ENCODE assay signal across 8 cellular contexts in genomic region chr19:20565321-20566018, GRCh38. TPM values are rescaled to one million over a fixed set of nuclear protein-coding genes. Genes with fewer than 3 reads are reported as not detected.
DNase-seq lines count a peak whose midpoint lies in the region; ATAC-seq and TF ChIP-seq lines count a peak whose summit lies in the region.

ZNF737 (minus strand) TSS chr19:20565781; CDS start chr19:20565640, 141 bp downstream.

- H3K36me3 ChIP-seq in Karpas-422 (ENCODE audit: insufficient read depth, low read length) (peaks cover 30% of the 10 kb centered on the region), SU-DHL-6 (ENCODE audit: low read length) (peaks cover 29% of the 10 kb centered on the region), adipocyte (ENCODE audit: control insufficient read depth, insufficient read depth, low read length, severe bottlenecking) (peaks cover 5% of the 10 kb centered on the region), cardiac muscle cell (no peaks in the 10 kb centered on the region), parathyroid adenoma (ENCODE audit: control insufficient read depth, insufficient read depth, low read length) (no peaks in the 10 kb centered on the region), tibial artery (peaks cover 11 to 18% (median 17%) of the 10 kb centered on the region in 3 donors)

- H3K27ac ChIP-seq in Karpas-422 (ENCODE audit: low read length) (peak within 1 kb of the TSS; percentile 71), SU-DHL-6 (ENCODE audit: low read depth, low read length) (peak within 1 kb of the TSS; percentile 83), cardiac muscle cell (peak within 1 kb of the TSS; percentile 98), parathyroid adenoma (peak within 1 kb of the TSS; percentile 92), tibial artery (peak within 1 kb of the TSS; percentile 88 to 91)

- H3F3A ChIP-seq in SU-DHL-6 (ENCODE audit: insufficient read depth), result peaks cover 7% of the 10 kb centered on the region; the same call in 1 of the 2 replicates

- H3K9me2 ChIP-seq in Karpas-422 (replicated peaks; ENCODE audit: insufficient read depth, low read length) (no peaks in the 10 kb centered on the region), SU-DHL-6 (replicated peaks; ENCODE audit: insufficient read depth, low read length) (no peaks in the 10 kb centered on the region)

- intact Hi-C loops in tibial artery (cut with DNase I; ENCODE audit: low total_unique reads), result loop anchor here (10.0 kb wide), 1 partner anchor 89 kb away; no protein-coding TSS in a partner anchor

- peaks cover 47% of the 10 kb centered on the region for H3K79me2 ChIP-seq in Karpas-422 (ENCODE audit: low read length)
- H3K79me2 ChIP-seq in SU-DHL-6 (ENCODE audit: insufficient read depth, low read length), result peaks cover 46% of the 10 kb centered on the region
- H3K79me2 ChIP-seq in parathyroid adenoma, result peaks cover 7% of the 10 kb centered on the region

- DNase-seq in Daoy (ENCODE audit: low read depth) (peak; percentile 90), Karpas-422 (peak; percentile 98), adipocyte (ENCODE audit: low read depth) (peak; percentile 98), cardiac muscle cell (ENCODE audit: low read depth in 1 of 2, low spot score in 1 of 2) (peak; percentile 97 to 98), tibial artery (peak; percentile 96 to 98)

- H2AFZ ChIP-seq in Karpas-422 (ENCODE audit: low read length) (no peak within 1 kb of the TSS; the same call in 1 of the 2 replicates), SU-DHL-6 (ENCODE audit: low read depth, low read length, severe bottlenecking) (peak within 1 kb of the TSS; percentile 59), parathyroid adenoma (peak within 1 kb of the TSS; percentile 83)

- H4K20me1 ChIP-seq in Karpas-422 (ENCODE audit: insufficient read depth, low read depth, low read length), result no peaks in the 10 kb centered on the region
- H4K20me1 ChIP-seq in SU-DHL-6 (ENCODE audit: low read depth, low read length), result no peaks in the 10 kb centered on the region

- H3K4me2 ChIP-seq in Karpas-422 (ENCODE audit: low read depth, low read length, poor library complexity, severe bottlenecking) (peak within 1 kb of the TSS; percentile 71), SU-DHL-6 (ENCODE audit: low read depth, low read length, poor library complexity, severe bottlenecking) (peak within 1 kb of the TSS; percentile 70), parathyroid adenoma (ENCODE audit: low read length) (peak within 1 kb of the TSS; percentile 87)

- H3K27me3 ChIP-seq in Karpas-422 (ENCODE audit: low read length) (no peaks in the 10 kb centered on the region), SU-DHL-6 (ENCODE audit: low read length) (no peaks in the 10 kb centered on the region), adipocyte (replicated peaks; ENCODE audit: control insufficient read depth, insufficient read depth, low read length) (no peaks in the 10 kb centered on the region), cardiac muscle cell (no peaks in the 10 kb centered on the region), parathyroid adenoma (ENCODE audit: control insufficient read depth, insufficient read depth, low read length) (no peaks in the 10 kb centered on the region), tibial artery (no peaks in the 10 kb centered on the region)

- H3K9ac ChIP-seq in Karpas-422 (ENCODE audit: low read length) (peak within 1 kb of the TSS; percentile 82), SU-DHL-6 (ENCODE audit: low read length) (peak within 1 kb of the TSS; percentile 75), adipocyte (ENCODE audit: low read length) (peak within 1 kb of the TSS; percentile 90), parathyroid adenoma (peak within 1 kb of the TSS; percentile 82)

- peak; percentile 89 for ATAC-seq in GM21717 (IDR thresholded peaks at IDR 0.05; ENCODE audit: unreplicated experiment)

- TF ChIP-seq CTCF in SU-DHL-6 (IDR thresholded peaks at IDR 0.05; ENCODE audit: insufficient read depth, low read length, poor library complexity, severe bottlenecking) (no peak), cardiac muscle cell (IDR thresholded peaks at IDR 0.05; ENCODE audit: low read depth, low read length) (peak; percentile 48), parathyroid adenoma (IDR thresholded peaks at IDR 0.05) (peak; percentile 33), tibial artery (IDR thresholded peaks at IDR 0.05) (peak; percentile 36 to 37)

- H3K4me3 ChIP-seq in Karpas-422 (ENCODE audit: low read length) (peak within 1 kb of the TSS; percentile 80), SU-DHL-6 (ENCODE audit: insufficient read depth, low read length, poor library complexity, severe bottlenecking) (peak within 1 kb of the TSS; percentile 82), adipocyte (ENCODE audit: low read length) (peak within 1 kb of the TSS; percentile 90), cardiac muscle cell (peak within 1 kb of the TSS; percentile 90), parathyroid adenoma (ENCODE audit: low read depth, low read length) (peak within 1 kb of the TSS; percentile 90), tibial artery (peak within 1 kb of the TSS; percentile 70 to 80)

- H3K9me3 ChIP-seq in Karpas-422 (ENCODE audit: low read length) (peaks cover 5% of the 10 kb centered on the region), SU-DHL-6 (ENCODE audit: insufficient read depth, low read length) (peaks cover 6% of the 10 kb centered on the region; the same call in 1 of the 2 replicates), adipocyte (ENCODE audit: control insufficient read depth, low read length) (peaks cover 34% of the 10 kb centered on the region), cardiac muscle cell (ENCODE audit: low read depth) (no peaks in the 10 kb centered on the region), parathyroid adenoma (ENCODE audit: control insufficient read depth, low read length) (no peaks in the 10 kb centered on the region), tibial artery (peaks cover 0 to 10% (median 4%) of the 10 kb centered on the region in 3 donors)

- peaks cover 5% of the 10 kb centered on the region; the same call in 1 of the 2 replicates for H3K4me1 ChIP-seq in Karpas-422 (ENCODE audit: low read length)
- no peaks in the 10 kb centered on the region for H3K4me1 ChIP-seq in adipocyte (ENCODE audit: control insufficient read depth, insufficient read depth, low read length)
- peaks cover 8% of the 10 kb centered on the region for H3K4me1 ChIP-seq in cardiac muscle cell (ENCODE audit: low read depth)
- no peaks in the 10 kb centered on the region for H3K4me1 ChIP-seq in parathyroid adenoma
- peaks cover 0 to 14% (median 5%) of the 10 kb centered on the region in 4 donors for H3K4me1 ChIP-seq in tibial artery

RNA-seq across cellular contexts. Expression of gene ZNF737, which starts in this region (rescaled TPM):
- 4.3 and 4.8 TPM in 2 replicates for total RNA-seq in Daoy (2014; rRNA removed; shearing (Covaris generic))
- total RNA-seq in Karpas-422 (2014; rRNA removed; shearing (Covaris generic); ENCODE audit: low replicate concordance), result 21.2 and 39.7 TPM in 2 replicates
- total RNA-seq in cardiac muscle cell, result 16.3 and 18.7 TPM in 2 replicates
- polyA plus RNA-seq in cardiac muscle cell, result 14.9 and 15.1 TPM in 2 replicates

Comparison
In these comparisons a context has a peak if more than half of its experiments do, and no peak if none do; other contexts are left out.
1. Peak in every context shown above with its lines: DNase-seq, ATAC-seq, H3K4me3 ChIP-seq and H3K27ac ChIP-seq.